Comparison of ENCODE assay signal across 21 cellular contexts in the genomic region with DNA sequence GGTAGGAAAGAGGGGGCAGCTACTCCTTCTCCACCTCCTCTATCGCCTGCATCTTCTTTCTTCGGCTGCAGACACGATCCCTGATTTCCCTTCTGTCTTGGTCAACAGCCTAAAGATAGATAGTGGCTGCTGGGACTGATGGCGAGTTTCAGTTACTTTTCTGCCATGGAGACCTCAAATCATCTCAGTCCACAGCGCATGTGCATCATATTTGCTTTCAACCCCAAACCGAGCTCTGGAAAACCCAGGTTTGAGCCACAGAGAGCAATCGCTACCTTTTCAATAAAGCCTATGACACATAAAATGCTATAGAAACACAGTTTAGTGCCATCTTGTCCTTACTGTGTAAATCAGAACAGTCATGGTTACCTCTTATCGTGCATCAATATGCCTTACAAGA.
"Had no signal": no experiment of that assay in that cellular context is flagged by ENCODE, and none has a peak within 500 bp of the region (broad histone marks: within the 10 kb centered on the region; RNA-seq: fewer than 3 reads in every experiment).

No MANE protein-coding gene starts in this region.

- H3K27ac ChIP-seq: HL-60, RWPE1 had no signal

- H3K27me3 ChIP-seq: MG63 had no signal

- H3K4me2 ChIP-seq: SK-N-SH had no signal

- H3K36me3 ChIP-seq: MG63 had no signal

- DNase-seq: Karpas-422, KG1, MG63, NCI-H1092, NCI-H1105 treated with DMSO at 0.1 percent for 48 hours, NCI-H1417 treated with DMSO at 0.1 percent for 48 hours, NCI-H146, NCI-H1694 treated with DMSO at 0.1 percent for 48 hours, NCI-H1930, NCI-H2081, NCI-H2107, NCI-H2227 treated with DMSO at 0.1 percent for 48 hours, NCI-H446, NCI-H510A, NCI-H524 treated with DMSO at 0.1 percent for 48 hours, SHP77, SK-N-SH, SW 1271 had no signal

- FAIRE-seq: HTR-8/SVneo had no signal

- H3K4me3 ChIP-seq: MG63 had no signal

- H3K9ac ChIP-seq: SK-N-SH had no signal

- H3K9me3 ChIP-seq: MG63, SK-N-SH had no signal
